In the genomic region with DNA sequence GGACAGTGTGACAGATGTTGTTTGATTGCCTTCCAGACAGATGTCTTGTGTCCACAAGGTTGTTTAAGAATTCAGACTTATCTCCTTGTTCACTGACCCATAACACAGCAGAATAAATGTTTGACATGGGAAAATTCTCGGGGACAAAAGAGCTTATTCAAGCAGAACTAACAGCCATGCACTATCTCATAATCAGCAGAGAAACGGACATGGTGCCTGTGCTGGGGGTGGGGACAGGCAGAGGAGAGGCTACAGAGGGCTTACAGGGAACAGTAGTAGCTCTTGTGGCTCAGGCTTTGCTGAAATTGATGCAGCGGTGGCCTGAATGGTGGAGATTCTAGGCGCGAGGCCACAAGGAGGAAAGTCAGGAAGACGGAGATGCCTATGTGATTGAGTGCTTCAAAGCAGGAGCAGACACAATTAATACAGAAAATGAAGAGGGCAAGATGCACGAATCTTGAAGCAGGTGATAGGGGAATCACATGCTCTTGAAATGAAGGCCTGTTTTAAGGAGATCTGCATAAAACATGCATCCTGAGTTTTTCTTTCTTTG, we compare ENCODE assay signal across 10 cellular contexts.
A peak's percentile ranks its signal among the peaks of the same experiment; 100 is the strongest.
DNase-seq lines count a peak whose midpoint lies in the region; ATAC-seq and TF ChIP-seq lines count a peak whose summit lies in the region.
"Had no signal": no experiment of that assay in that cellular context is flagged by ENCODE, and none has a peak within 500 bp of the region (broad histone marks: within the 10 kb centered on the region; RNA-seq: fewer than 3 reads in every experiment).

No MANE protein-coding gene starts in this region.

- DNase-seq in NCI-H510A treated with DMSO at 0.1 percent for 48 hours (lab: John Stamatoyannopoulos, UW): peak; percentile 56
- no peak for DNase-seq in NCI-H510A (lab: John Stamatoyannopoulos, UW)
- no peak for DNase-seq in OCI-LY7 (ENCODE audit: low spot score)
- DNase-seq in renal cortical epithelial cell (ENCODE audit: low read depth): peak; percentile 71
- DNase-seq in foreskin keratinocyte: no peak
- DNase-seq: activated CD8-positive, alpha-beta memory T cell treated with anti-CD3 and anti-CD28 coated beads, Interleukin-2, amount 10 ng/mL, durations not matched to agents 7 days and 5 days; PC-3 had no signal

- no peak overlapping the region for H3K4me3 ChIP-seq in OCI-LY7 (ENCODE audit: low read depth, low read length, poor library complexity, severe bottlenecking)

- CTCF ChIA-PET in OCI-LY7 (lab: Charles Lee; ENCODE audit: unreplicated experiment): no interaction called here

- H3K4me2 ChIP-seq in OCI-LY7 (ENCODE audit: low read length): peak overlapping the region; percentile 20; the same call in 1 of the 2 replicates

- intact Hi-C loops in OCI-LY7 (cut with micrococcal nuclease; ENCODE audit: unreplicated experiment): no loop called here

- H3K4me1 ChIP-seq in OCI-LY7 (ENCODE audit: insufficient read depth, low read length, poor library complexity, severe bottlenecking): peaks cover 6% of the 10 kb centered on the region
- H3K4me1 ChIP-seq in foreskin keratinocyte: no peaks in the 10 kb centered on the region

- no peaks in the 10 kb centered on the region for H3K36me3 ChIP-seq in OCI-LY7 (ENCODE audit: insufficient read depth, low read length)

- BruUV-seq in OCI-LY7 (replicated peaks; lab: Mats Ljungman, UMichigan): no TSS peak

- H3K27ac ChIP-seq in OCI-LY7 (ENCODE audit: low read depth, low read length, poor library complexity, severe bottlenecking): no peak overlapping the region
- no peak overlapping the region for H3K27ac ChIP-seq in foreskin keratinocyte

- POLR2A ChIA-PET in OCI-LY7 (lab: Charles Lee): interaction anchor here (0.6 kb wide), 1 partner anchor 572 kb away, joined by 3 read pairs; no protein-coding TSS in a partner anchor

- ATAC-seq in HG02759 (IDR thresholded peaks at IDR 0.05; ENCODE audit: unreplicated experiment) (peak; percentile 94), HG03565 (IDR thresholded peaks at IDR 0.05; ENCODE audit: unreplicated experiment) (no peak), HG03039 (IDR thresholded peaks at IDR 0.05; ENCODE audit: unreplicated experiment) (no peak), foreskin keratinocyte (no peak)
- ATAC-seq: activated CD8-positive, alpha-beta memory T cell treated with anti-CD3 and anti-CD28 coated beads, Interleukin-2, amount 10 ng/mL, durations not matched to agents 7 days and 5 days; PC-3 had no signal

- TF ChIP-seq CTCF in OCI-LY7 (conservative IDR thresholded peaks at IDR 0.05; ENCODE audit: low read length) (no peak), foreskin keratinocyte (conservative IDR thresholded peaks at IDR 0.05) (no peak)

- H3K9me3 ChIP-seq in OCI-LY7 (ENCODE audit: low read length): no peaks in the 10 kb centered on the region

- H4K20me1 ChIP-seq in OCI-LY7 (ENCODE audit: insufficient read depth, low read length): no peaks in the 10 kb centered on the region

- no peaks in the 10 kb centered on the region for H3K9me2 ChIP-seq in OCI-LY7 (ENCODE audit: insufficient read depth, low read length)

- no peaks in the 10 kb centered on the region for H3K79me2 ChIP-seq in OCI-LY7 (ENCODE audit: insufficient read depth, low read depth, low read length)

- H2AFZ ChIP-seq in OCI-LY7 (ENCODE audit: low read length): peak overlapping the region; percentile 0; the same call in 1 of the 2 replicates

- H3K27me3 ChIP-seq in foreskin keratinocyte: no peaks in the 10 kb centered on the region

Comparison
In these comparisons a context has a peak if more than half of its experiments do, and no peak if none do; other contexts are left out.
1. DNase-seq: peak in NCI-H510A treated with DMSO at 0.1 percent for 48 hours (single experiment) and renal cortical epithelial cell (single experiment); none in NCI-H510A (single experiment), OCI-LY7 (single experiment) and foreskin keratinocyte (0 of 2).